In the genomic region with DNA sequence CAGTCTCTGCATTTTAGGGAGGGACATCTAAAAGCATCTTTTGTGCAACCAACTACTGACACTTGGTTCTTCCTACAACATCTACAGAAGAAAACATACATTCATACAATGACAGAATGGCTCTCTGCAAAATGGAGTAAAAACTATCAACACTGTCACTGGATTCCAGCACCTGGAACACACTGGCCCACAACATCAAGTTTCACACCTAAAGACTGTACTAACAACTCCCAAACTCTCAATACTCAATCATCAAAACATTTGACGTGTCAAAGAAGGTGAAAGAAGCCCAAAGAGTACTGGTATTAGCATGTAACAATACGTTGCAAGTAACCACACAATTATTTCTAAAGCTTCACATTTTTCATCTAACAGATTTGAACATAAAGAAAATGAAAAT, we compare ENCODE assay signal across 10 cellular contexts. TPM values are rescaled to one million over a fixed set of nuclear protein-coding genes. Genes with fewer than 3 reads are reported as not detected.
A peak's percentile ranks its signal among the peaks of the same experiment; 100 is the strongest.
DNase-seq lines count a peak whose midpoint lies in the region; ATAC-seq and TF ChIP-seq lines count a peak whose summit lies in the region.
"Had no signal": no experiment of that assay in that cellular context is flagged by ENCODE, and none has a peak within 500 bp of the region (broad histone marks: within the 10 kb centered on the region; RNA-seq: fewer than 3 reads in every experiment).

No MANE protein-coding gene starts in this region.

- TF ChIP-seq CTCF in foreskin fibroblast (IDR thresholded peaks at IDR 0.05; ENCODE audit: low read depth, low read length), result no peak
- TF ChIP-seq CTCF in stomach (IDR thresholded peaks at IDR 0.05), result no peak
- TF ChIP-seq CTCF in left lung (IDR thresholded peaks at IDR 0.05), result no peak

- H3K9me3 Mint-ChIP-seq in activated CD8-positive, alpha-beta memory T cell treated with anti-CD3 and anti-CD28 coated beads, Interleukin-2, amount 10 ng/mL, durations not matched to agents 7 days and 5 days (ENCODE audit: low read depth), result no peaks in the 10 kb centered on the region
- H3K9me3 Mint-ChIP-seq in activated CD4-positive, alpha-beta memory T cell treated with anti-CD3 and anti-CD28 coated beads, Interleukin-2, amount 10 ng/mL, durations not matched to agents 7 days and 5 days, result no peaks in the 10 kb centered on the region

- no peak for TF ChIP-seq EP300 in stomach (IDR thresholded peaks at IDR 0.05)

- no peak for ATAC-seq in activated CD8-positive, alpha-beta memory T cell treated with anti-CD3 and anti-CD28 coated beads, Interleukin-2, amount 10 ng/mL, durations not matched to agents 7 days and 5 days
- no peak for ATAC-seq in left lung

- CTCF ChIA-PET in activated CD8-positive, alpha-beta memory T cell treated with anti-CD3 and anti-CD28 coated beads, Interleukin-2, amount 10 ng/mL, durations not matched to agents 7 days and 5 days (lab: Charles Lee), result interaction anchor here (1.4 to 8.2 kb wide), 3 partner anchors 43 to 291 kb away, joined by 4 to 59 read pairs (median 13); a partner anchor contains a TSS
- CTCF ChIA-PET in activated CD4-positive, alpha-beta memory T cell treated with anti-CD3 and anti-CD28 coated beads, Interleukin-2, amount 10 ng/mL, durations not matched to agents 7 days and 5 days (lab: Charles Lee), result no interaction called here

- no peaks in the 10 kb centered on the region for H3K27me3 ChIP-seq in stomach
- no peaks in the 10 kb centered on the region for H3K27me3 ChIP-seq in left lung

- H3K36me3 ChIP-seq in stomach (peaks cover 0 to under 1% (median 0%) of the 10 kb centered on the region in 4 donors), left lung (no peaks in the 10 kb centered on the region)

- H3K36me3 Mint-ChIP-seq in activated CD8-positive, alpha-beta memory T cell treated with anti-CD3 and anti-CD28 coated beads, Interleukin-2, amount 10 ng/mL, durations not matched to agents 7 days and 5 days, result peaks cover 30% of the 10 kb centered on the region
- H3K36me3 Mint-ChIP-seq in activated CD4-positive, alpha-beta memory T cell treated with anti-CD3 and anti-CD28 coated beads, Interleukin-2, amount 10 ng/mL, durations not matched to agents 7 days and 5 days (ENCODE audit: low read depth), result peaks cover 43% of the 10 kb centered on the region

- H3K4me3 ChIP-seq in foreskin fibroblast (ENCODE audit: low read depth in 1 of 2, low read length in 2 of 2) (peak overlapping the region; percentile 79 to 87), stomach (peak overlapping the region; percentile 12 to 72 (median 62)), left lung (peak overlapping the region in 1 of 2 donors; percentile 98)

- POLR2A ChIA-PET in activated CD4-positive, alpha-beta memory T cell treated with anti-CD3 and anti-CD28 coated beads, Interleukin-2, amount 10 ng/mL, durations not matched to agents 7 days and 5 days (lab: Charles Lee), result interaction anchor here (1.5 to 10.3 kb wide), 12 partner anchors 9 to 292 kb away, joined by 4 to 198 read pairs (median 22); a partner anchor contains a TSS

- TF ChIP-seq POLR2A in stomach (IDR thresholded peaks at IDR 0.05), result no peak

- peak overlapping the region; percentile 96 for H3K4me3 Mint-ChIP-seq in activated CD8-positive, alpha-beta memory T cell treated with anti-CD3 and anti-CD28 coated beads, Interleukin-2, amount 10 ng/mL, durations not matched to agents 7 days and 5 days
- H3K4me3 Mint-ChIP-seq in activated CD4-positive, alpha-beta memory T cell treated with anti-CD3 and anti-CD28 coated beads, Interleukin-2, amount 10 ng/mL, durations not matched to agents 7 days and 5 days, result peak overlapping the region; percentile 95

- H3K4me1 Mint-ChIP-seq in activated CD8-positive, alpha-beta memory T cell treated with anti-CD3 and anti-CD28 coated beads, Interleukin-2, amount 10 ng/mL, durations not matched to agents 7 days and 5 days, result peaks cover 53% of the 10 kb centered on the region
- peaks cover 61% of the 10 kb centered on the region for H3K4me1 Mint-ChIP-seq in activated CD4-positive, alpha-beta memory T cell treated with anti-CD3 and anti-CD28 coated beads, Interleukin-2, amount 10 ng/mL, durations not matched to agents 7 days and 5 days

- intact Hi-C loops in stomach (cut with DNase I; ENCODE audit: low total_unique reads), result no loop called here
- intact Hi-C loops in left lung (cut with DNase I), result no loop called here

- H3K4me1 ChIP-seq in stomach (peaks cover 45 to 62% (median 56%) of the 10 kb centered on the region in 4 donors), left lung (peaks cover 39 to 64% of the 10 kb centered on the region in 2 donors)

- 9 to 16% (median 13%) methylated on average over 2 of the region's 2 CpGs for WGBS in stomach, 5 donors

- DNase-seq in activated CD8-positive, alpha-beta memory T cell treated with anti-CD3 and anti-CD28 coated beads, Interleukin-2, amount 10 ng/mL, durations not matched to agents 7 days and 5 days, result no peak
- DNase-seq in activated CD8-positive, alpha-beta memory T cell treated with anti-CD3 and anti-CD28 coated beads, Interleukin-2, amount 50 U/mL, for 4 hours, result no peak
- no peak for DNase-seq in activated CD4-positive, alpha-beta memory T cell treated with anti-CD3 and anti-CD28 coated beads, Interleukin-2, amount 10 ng/mL, durations not matched to agents 7 days and 5 days
- no peak for DNase-seq in foreskin fibroblast
- DNase-seq in stomach, result no peak
- DNase-seq in GM19238 (ENCODE audit: insufficient read length, low spot score), result no peak
- DNase-seq in left lung, result no peak
- DNase-seq in NCI-H345 treated with DMSO at 0.1 percent for 48 hours (lab: John Stamatoyannopoulos, UW; ENCODE audit: unreplicated experiment), result no peak
- DNase-seq: NCI-H524, occipital lobe had no signal

- H3K27me3 Mint-ChIP-seq in activated CD8-positive, alpha-beta memory T cell treated with anti-CD3 and anti-CD28 coated beads, Interleukin-2, amount 10 ng/mL, durations not matched to agents 7 days and 5 days, result no peaks in the 10 kb centered on the region
- no peaks in the 10 kb centered on the region for H3K27me3 Mint-ChIP-seq in activated CD4-positive, alpha-beta memory T cell treated with anti-CD3 and anti-CD28 coated beads, Interleukin-2, amount 10 ng/mL, durations not matched to agents 7 days and 5 days

- no peaks in the 10 kb centered on the region for H3K9me3 ChIP-seq in stomach
- H3K9me3 ChIP-seq in left lung, result no peaks in the 10 kb centered on the region

- peak overlapping the region in 3 of 5 donors; percentile 49 to 99 (median 96) for H3K27ac ChIP-seq in stomach
- no peak overlapping the region for H3K27ac ChIP-seq in left lung

- peak overlapping the region; percentile 95 for H3K27ac Mint-ChIP-seq in activated CD8-positive, alpha-beta memory T cell treated with anti-CD3 and anti-CD28 coated beads, Interleukin-2, amount 10 ng/mL, durations not matched to agents 7 days and 5 days
- peak overlapping the region; percentile 98 for H3K27ac Mint-ChIP-seq in activated CD4-positive, alpha-beta memory T cell treated with anti-CD3 and anti-CD28 coated beads, Interleukin-2, amount 10 ng/mL, durations not matched to agents 7 days and 5 days

RNA-seq across cellular contexts. Expression of a gene that starts 2.2 kb away (rescaled TPM):
- 100 to 1,000 TPM; 277 to 286 TPM for total RNA-seq in activated CD8-positive, alpha-beta memory T cell treated with anti-CD3 and anti-CD28 coated beads, Interleukin-2, amount 10 ng/mL, durations not matched to agents 7 days and 5 days
- total RNA-seq in activated CD4-positive, alpha-beta memory T cell treated with anti-CD3 and anti-CD28 coated beads, Interleukin-2, amount 10 ng/mL, durations not matched to agents 7 days and 5 days, result 100 to 1,000 TPM; 239 to 243 TPM
- total RNA-seq in stomach (100 to 1,000 TPM in 2 of 5 donors, 10 to 100 TPM in 3; 67.9 to 172 (median 98.0) TPM), left lung (100 to 1,000 TPM; 149 to 185 TPM)
- polyA plus RNA-seq in stomach, result 100 to 1,000 TPM in 2 of 3 donors, 10 to 100 TPM in 1; 83.6 to 137 (median 117) TPM

RNA-seq across cellular contexts. Expression of a gene that starts 2.2 kb away (rescaled TPM):
- 100 to 1,000 TPM; 101 to 137 TPM for total RNA-seq in activated CD8-positive, alpha-beta memory T cell treated with anti-CD3 and anti-CD28 coated beads, Interleukin-2, amount 10 ng/mL, durations not matched to agents 7 days and 5 days
- total RNA-seq in activated CD4-positive, alpha-beta memory T cell treated with anti-CD3 and anti-CD28 coated beads, Interleukin-2, amount 10 ng/mL, durations not matched to agents 7 days and 5 days, result 100 to 1,000 TPM; 115 to 116 TPM
- total RNA-seq in stomach, result 100 to 1,000 TPM in 1 of 5 donors, 10 to 100 TPM in 4; 16.2 to 147 (median 47.7) TPM
- 10 to 100 TPM in 1 of 3 donors, 1 to 10 TPM in 2; 7.9 to 13.3 (median 9.6) TPM for polyA plus RNA-seq in stomach
- total RNA-seq in left lung, result 10 to 100 TPM; 71.7 to 74.8 TPM

RNA-seq across cellular contexts. Expression of a gene that starts 36.6 kb away (rescaled TPM):
- 10 to 100 TPM; 34.6 to 35.1 TPM for total RNA-seq in activated CD8-positive, alpha-beta memory T cell treated with anti-CD3 and anti-CD28 coated beads, Interleukin-2, amount 10 ng/mL, durations not matched to agents 7 days and 5 days
- total RNA-seq in activated CD4-positive, alpha-beta memory T cell treated with anti-CD3 and anti-CD28 coated beads, Interleukin-2, amount 10 ng/mL, durations not matched to agents 7 days and 5 days, result 10 to 100 TPM; 28.3 to 30.8 TPM
- total RNA-seq in stomach (10 to 100 TPM in 4 of 5 donors, under 1 TPM in 1; 0.58 to 54.2 (median 25.4) TPM), left lung (10 to 100 TPM; 25.5 to 32.5 TPM)
- 10 to 100 TPM; 22.0 to 27.6 (median 22.8) TPM for polyA plus RNA-seq in stomach

RNA-seq across cellular contexts. Expression of a gene that starts 36.7 kb away (rescaled TPM):
- 100 to 1,000 TPM; 115 to 122 TPM for total RNA-seq in activated CD8-positive, alpha-beta memory T cell treated with anti-CD3 and anti-CD28 coated beads, Interleukin-2, amount 10 ng/mL, durations not matched to agents 7 days and 5 days
- total RNA-seq in activated CD4-positive, alpha-beta memory T cell treated with anti-CD3 and anti-CD28 coated beads, Interleukin-2, amount 10 ng/mL, durations not matched to agents 7 days and 5 days, result 100 to 1,000 TPM in 1 of 2 experiments, 10 to 100 TPM in 1; 98.4 to 114 TPM
- total RNA-seq in stomach (100 to 1,000 TPM; 101 to 629 (median 179) TPM), left lung (100 to 1,000 TPM; 107 to 126 TPM)
- 100 to 1,000 TPM; 462 to 651 (median 513) TPM for polyA plus RNA-seq in stomach

RNA-seq across cellular contexts. Expression of a gene that starts 46.9 kb away (rescaled TPM):
- total RNA-seq in activated CD8-positive, alpha-beta memory T cell treated with anti-CD3 and anti-CD28 coated beads, Interleukin-2, amount 10 ng/mL, durations not matched to agents 7 days and 5 days, result 1 to 10 TPM; 4.3 to 5.2 TPM
- total RNA-seq in activated CD4-positive, alpha-beta memory T cell treated with anti-CD3 and anti-CD28 coated beads, Interleukin-2, amount 10 ng/mL, durations not matched to agents 7 days and 5 days, result 1 to 10 TPM; 6.5 to 6.9 TPM
- 10 to 100 TPM in 1 of 5 donors, 1 to 10 TPM in 1, not detected in 3; 3.5 to 39.7 TPM for total RNA-seq in stomach
- polyA plus RNA-seq in stomach, result 10 to 100 TPM in 1 of 3 donors, 1 to 10 TPM in 2; 2.9 to 10.5 (median 3.9) TPM
- 1 to 10 TPM; 3.1 to 3.5 TPM for total RNA-seq in left lung

Comparison
In these comparisons a context has a peak if more than half of its experiments do, and no peak if none do; other contexts are left out.
1. H3K27ac ChIP-seq: peak in stomach (3 of 5); none in left lung (0 of 2).